ENCODE assay signal across 1 cellular context in genomic region chr10:5971886-5972285, GRCh38.
TF ChIP-seq lines count a peak whose summit lies in the region.

No MANE protein-coding gene starts in this region.

TF ChIP-seq in GM12878, 131 proteins besides CTCF, POLR2A, EP300 and RAD21:
- TF ChIP-seq ZNF687 (IDR thresholded peaks at IDR 0.05) = no peak
- TF ChIP-seq ZNF384 (IDR thresholded peaks at IDR 0.05; ENCODE audit: borderline replicate concordance, low read depth, low read length) = no peak
- no peak for TF ChIP-seq FOXM1 (IDR thresholded peaks at IDR 0.05; ENCODE audit: low read depth, low read length)
- TF ChIP-seq YY1 (IDR thresholded peaks at IDR 0.05; ENCODE audit: low read depth, low read length) = no peak
- TF ChIP-seq ASH2L (IDR thresholded peaks at IDR 0.05; ENCODE audit: borderline replicate concordance, low read depth) = no peak
- TF ChIP-seq CREB1 (IDR thresholded peaks at IDR 0.05; ENCODE audit: low read depth) = no peak
- TF ChIP-seq BCL3 (IDR thresholded peaks at IDR 0.05; ENCODE audit: borderline replicate concordance, insufficient read depth, low read depth, low read length, poor library complexity, severe bottlenecking) = no peak
- TF ChIP-seq RFX5 (IDR thresholded peaks at IDR 0.05; ENCODE audit: low read depth, low read length) = no peak
